ENCODE assay signal across 29 cellular contexts in the genomic region with DNA sequence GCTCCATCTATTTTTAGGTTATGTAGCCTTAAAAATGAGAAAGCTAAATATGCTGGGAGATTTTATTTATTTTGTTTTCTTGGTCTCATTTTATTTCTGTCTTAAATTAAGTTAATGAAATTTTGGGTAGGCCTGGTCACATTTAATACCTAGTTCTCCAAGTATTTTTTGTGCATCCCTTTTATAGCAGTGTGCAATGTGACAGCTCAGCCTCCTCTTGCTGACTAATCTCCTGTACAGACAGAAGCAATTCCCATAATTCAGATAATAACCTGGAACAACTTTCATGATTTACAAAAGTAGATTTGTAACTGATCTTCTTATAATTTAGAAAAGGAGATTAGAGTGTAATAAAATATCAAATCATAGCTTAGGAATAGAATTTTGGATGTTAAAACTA.
"Had no signal": no experiment of that assay in that cellular context is flagged by ENCODE, and none has a peak within 500 bp of the region (broad histone marks: within the 10 kb centered on the region; RNA-seq: fewer than 3 reads in every experiment).

No MANE protein-coding gene starts in this region.

- H3K36me3 Mint-ChIP-seq: activated naive CD4-positive, alpha-beta T cell treated with anti-CD3 and anti-CD28 coated beads, Interleukin-2, amount 10 ng/mL, durations not matched to agents 7 days and 5 days; natural killer cell treated with Interleukin-12 subunit alpha and Interleukin-12 subunit beta and Interleukin-15 and Interleukin-18, amount 100 ng/mL, for 72 hours; stimulated activated naive B cell treated with anti-CD40 and anti-IgM and Interleukin-4, amounts not matched to agents 10 μg/mL and 1 μg/mL and 100 μg/mL, for 72 hours had no signal

- H3K9me3 Mint-ChIP-seq: activated naive CD4-positive, alpha-beta T cell treated with anti-CD3 and anti-CD28 coated beads, Interleukin-2, amount 10 ng/mL, durations not matched to agents 7 days and 5 days; activated naive CD8-positive, alpha-beta T cell treated with anti-CD3 and anti-CD28 coated beads, Interleukin-2, amount 10 ng/mL, durations not matched to agents 7 days and 5 days; natural killer cell treated with Interleukin-12 subunit alpha and Interleukin-12 subunit beta and Interleukin-15 and Interleukin-18, amount 100 ng/mL, for 72 hours; stimulated activated naive B cell treated with anti-CD40 and anti-IgM and Interleukin-4, amounts not matched to agents 10 μg/mL and 1 μg/mL and 100 μg/mL, for 72 hours had no signal

- H3K4me1 Mint-ChIP-seq: activated naive CD4-positive, alpha-beta T cell treated with anti-CD3 and anti-CD28 coated beads, Interleukin-2, amount 10 ng/mL, durations not matched to agents 7 days and 5 days; stimulated activated naive B cell treated with anti-CD40 and anti-IgM and Interleukin-4, amounts not matched to agents 10 μg/mL and 1 μg/mL and 100 μg/mL, for 72 hours; T-helper 17 cell had no signal

- H3K27me3 Mint-ChIP-seq: progenitor cell of endocrine pancreas had no signal

- H3K4me2 ChIP-seq: smooth muscle cell had no signal

- H3K27me3 ChIP-seq: ascending aorta, brain microvascular endothelial cell, esophagus squamous epithelium, stomach, suprapubic skin, tibial nerve had no signal

- H3K27ac ChIP-seq: ascending aorta, brain microvascular endothelial cell, epithelial cell of prostate, esophagus squamous epithelium, left ventricle myocardium inferior, stomach, suprapubic skin, tibial nerve, WERI-Rb-1 had no signal

- H3K4me3 ChIP-seq: ascending aorta, esophagus squamous epithelium, left ventricle myocardium inferior, lung, mucosa of descending colon, smooth muscle cell, stomach, suprapubic skin, tibial nerve had no signal

- H3K4me3 Mint-ChIP-seq: activated naive CD4-positive, alpha-beta T cell treated with anti-CD3 and anti-CD28 coated beads, Interleukin-2, amount 10 ng/mL, durations not matched to agents 7 days and 5 days; activated naive CD8-positive, alpha-beta T cell treated with anti-CD3 and anti-CD28 coated beads, Interleukin-2, amount 10 ng/mL, durations not matched to agents 7 days and 5 days; endodermal cell; natural killer cell treated with Interleukin-12 subunit alpha and Interleukin-12 subunit beta and Interleukin-15 and Interleukin-18, amount 100 ng/mL, for 72 hours; stimulated activated naive B cell treated with anti-CD40 and anti-IgM and Interleukin-4, amounts not matched to agents 10 μg/mL and 1 μg/mL and 100 μg/mL, for 72 hours; T-helper 17 cell had no signal

- ATAC-seq: activated CD4-positive, CD25-positive, alpha-beta regulatory T cell treated with anti-CD3 and anti-CD28 coated beads, Interleukin-2, amount 50 U/mL, for 24 hours; mucosa of descending colon; natural killer cell treated with Interleukin-12 subunit alpha and Interleukin-12 subunit beta and Interleukin-15 and Interleukin-18, amount 100 ng/mL, for 72 hours; sciatic nerve; stimulated activated naive B cell treated with anti-CD40 and anti-IgM and Interleukin-4, amounts not matched to agents 10 μg/mL and 1 μg/mL and 100 μg/mL, for 72 hours; T-helper 17 cell had no signal

- H3K36me3 ChIP-seq: ascending aorta, brain microvascular endothelial cell, esophagus squamous epithelium, left ventricle myocardium inferior, stomach, suprapubic skin, tibial nerve had no signal

- H3K9me3 ChIP-seq: ascending aorta, esophagus squamous epithelium, left ventricle myocardium inferior, mucosa of descending colon, stomach, suprapubic skin, tibial nerve had no signal

- H3K4me1 ChIP-seq: ascending aorta, esophagus squamous epithelium, left ventricle myocardium inferior, suprapubic skin, tibial nerve had no signal

- H3K27ac Mint-ChIP-seq: activated naive CD4-positive, alpha-beta T cell treated with anti-CD3 and anti-CD28 coated beads, Interleukin-2, amount 10 ng/mL, durations not matched to agents 7 days and 5 days; activated naive CD8-positive, alpha-beta T cell treated with anti-CD3 and anti-CD28 coated beads, Interleukin-2, amount 10 ng/mL, durations not matched to agents 7 days and 5 days; endodermal cell; natural killer cell treated with Interleukin-12 subunit alpha and Interleukin-12 subunit beta and Interleukin-15 and Interleukin-18, amount 100 ng/mL, for 72 hours; progenitor cell of endocrine pancreas; stimulated activated naive B cell treated with anti-CD40 and anti-IgM and Interleukin-4, amounts not matched to agents 10 μg/mL and 1 μg/mL and 100 μg/mL, for 72 hours; T-helper 17 cell had no signal

- DNase-seq: activated CD4-positive, alpha-beta T cell treated with anti-CD3 and anti-CD28 coated beads for 48 hours; activated CD4-positive, alpha-beta T cell treated with anti-CD3 and anti-CD28 coated beads, Interleukin-2, amount 50 U/mL, for 48 hours; activated CD8-positive, alpha-beta memory T cell treated with anti-CD3 and anti-CD28 coated beads for 24 hours; activated effector memory CD4-positive, alpha-beta T cell treated with anti-CD3 and anti-CD28 coated beads, Interleukin-2, amount 50 U/mL, for 16 hours; activated naive CD4-positive, alpha-beta T cell treated with anti-CD3 and anti-CD28 coated beads, Interleukin-2, amount 10 ng/mL, durations not matched to agents 7 days and 5 days; activated naive CD8-positive, alpha-beta T cell treated with anti-CD3 and anti-CD28 coated beads, Interleukin-2, amount 10 ng/mL, durations not matched to agents 7 days and 5 days; brain microvascular endothelial cell; endodermal cell; esophagus squamous epithelium; islet precursor cell; left ventricle myocardium inferior; mucosa of descending colon; retina; stimulated activated CD4-positive, alpha-beta T cell treated with anti-CD3 and anti-CD28 coated beads, Interleukin-1b, Interleukin-23, amount 100 ng/mL, for 48 hours; stimulated activated naive B cell treated with anti-CD40 and anti-IgM and Interleukin-4, amounts not matched to agents 10 μg/mL and 1 μg/mL and 100 μg/mL, for 72 hours; stomach; T-helper 17 cell; T1000; WERI-Rb-1 had no signal
